21 cellular contexts compared by ENCODE assay signal in the genomic region with DNA sequence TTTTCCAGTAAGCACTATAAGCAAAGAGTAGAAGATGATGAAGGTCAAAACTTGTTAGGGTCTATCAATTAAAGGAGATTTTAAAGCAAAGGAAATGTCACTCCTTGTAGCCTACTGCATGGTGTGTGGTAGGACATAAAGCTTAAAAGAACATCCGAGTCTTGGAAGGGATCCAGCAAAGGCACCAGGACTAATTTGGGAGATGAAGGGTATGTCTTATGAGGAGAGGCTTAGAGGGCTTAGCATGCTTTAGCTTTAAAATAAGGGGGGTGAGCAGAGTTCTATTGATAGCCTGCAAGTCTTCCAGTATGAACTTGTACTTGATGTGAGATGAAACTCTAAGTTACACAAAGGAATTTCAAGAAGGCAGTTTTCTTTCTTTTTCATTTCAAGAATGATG. TPM values are rescaled to one million over a fixed set of nuclear protein-coding genes. Genes with fewer than 3 reads are reported as not detected.
DNase-seq lines count a peak whose midpoint lies in the region; ATAC-seq, FAIRE-seq and TF ChIP-seq lines count a peak whose summit lies in the region.
"Had no signal": no experiment of that assay in that cellular context is flagged by ENCODE, and none has a peak within 500 bp of the region (broad histone marks: within the 10 kb centered on the region; RNA-seq: fewer than 3 reads in every experiment).

No MANE protein-coding gene starts in this region.

- peak in 3 of 4 donors; percentile 46 to 91 (median 89) for ATAC-seq in psoas muscle
- ATAC-seq in omental fat pad (ENCODE audit: low FRiP score) = no peak
- ATAC-seq: GM12878, GM23338 had no signal

- no peaks in the 10 kb centered on the region for H3K9me3 ChIP-seq in psoas muscle
- H3K9me3 ChIP-seq: BE2C, Caco-2 had no signal

- FAIRE-seq in H54 (lab: Jason Lieb, UNC) = no peak
- FAIRE-seq: GM12878 had no signal

- intact Hi-C loops in psoas muscle (cut with DNase I) = no loop called here

- DNase-seq in D341Med (ENCODE audit: low spot score) = peak; percentile 67
- DNase-seq in NCI-H82 (lab: John Stamatoyannopoulos, UW) = peak; percentile 94
- DNase-seq in foreskin melanocyte = peak; percentile 16
- DNase-seq in psoas muscle = no peak
- no peak for DNase-seq in GM13977 (ENCODE audit: low spot score)
- DNase-seq in KG1 (lab: John Stamatoyannopoulos, UW) = no peak
- DNase-seq in H54 (ENCODE audit: insufficient read length, low spot score) = no peak
- no peak for DNase-seq in omental fat pad (ENCODE audit: low spot score)
- DNase-seq: ACHN; BE2C; C1 segment of cervical spinal cord; Caco-2; CD4-positive, CD25-positive, alpha-beta regulatory T cell; DMS79 treated with DMSO at 0.1 percent for 48 hours; GF-D8; H7 had no signal

- H3K27ac ChIP-seq in psoas muscle = peak overlapping the region; percentile 46
- H3K27ac ChIP-seq: KMS-11 had no signal

- no peaks in the 10 kb centered on the region for H3K36me3 ChIP-seq in psoas muscle (ENCODE audit: insufficient read depth in 1 of 2, low read depth in 1 of 2)
- H3K36me3 ChIP-seq: BE2C had no signal

- in situ Hi-C loops in GM13977 (cut with MboI; ENCODE audit: low pct_unique_long_range_greater_than_20kb, low sequenced_read_pairs, unreplicated experiment) = no loop called here

- peaks cover 17% of the 10 kb centered on the region for H3K4me1 ChIP-seq in psoas muscle
- H3K4me1 ChIP-seq: BE2C, Caco-2 had no signal

- H3K27me3 ChIP-seq in psoas muscle (ENCODE audit: insufficient read depth in 3 of 3, low read length in 2 of 3) = no peaks in the 10 kb centered on the region
- H3K27me3 ChIP-seq: BE2C had no signal

- no peak overlapping the region for H3K4me3 ChIP-seq in psoas muscle
- H3K4me3 ChIP-seq: GM12878, GM23338 had no signal

- no peak for TF ChIP-seq CTCF in psoas muscle (IDR thresholded peaks at IDR 0.05)
- no peak for TF ChIP-seq CTCF in GM13977 (IDR thresholded peaks at IDR 0.05; ENCODE audit: extremely low read depth, insufficient read depth, missing control alignments)
- no peak for TF ChIP-seq CTCF in omental fat pad (IDR thresholded peaks at IDR 0.05)

- 15 to 37% (median 17%) methylated on average over 1 of the region's 1 CpG for WGBS in psoas muscle, 3 donors

- no peak for TF ChIP-seq POLR2A in H54 (IDR thresholded peaks at IDR 0.05; ENCODE audit: low read depth, low read length)

RNA-seq across cellular contexts. Expression of gene MYBPC1, which starts 11.8 kb away (rescaled TPM):
- 1,000 to 10,000 TPM; 4,088 to 7,509 (median 4,961) TPM for total RNA-seq in psoas muscle
- polyA plus RNA-seq in psoas muscle = 1,000 to 10,000 TPM; 1,084 to 2,883 (median 2,460) TPM
- total RNA-seq in omental fat pad = not detected
- total RNA-seq: A172; Caco-2; CD4-positive, CD25-positive, alpha-beta regulatory T cell; GM12878; GM23338; H7; HT-29 had no signal
- polyA plus RNA-seq: CD4-positive, CD25-positive, alpha-beta regulatory T cell; GM12878 had no signal

Comparison
In these comparisons a context has a peak if more than half of its experiments do, and no peak if none do; other contexts are left out.
1. DNase-seq: peak in D341Med (single experiment), NCI-H82 (single experiment) and foreskin melanocyte (single experiment); none in psoas muscle (0 of 2), GM13977 (single experiment), KG1 (single experiment), H54 (single experiment) and omental fat pad (single experiment).
2. RNA of gene MYBPC1, which starts 11.8 kb away (total RNA-seq): 4,088 to 7,509 TPM in psoas muscle; not detected in omental fat pad; every median in the first group is over 1,000 times any median in the second.